Comparison of ENCODE assay signal across 25 cellular contexts in genomic region chr7:154695836-154696235, GRCh38.
DNase-seq lines count a peak whose midpoint lies in the region; ATAC-seq, FAIRE-seq and TF ChIP-seq lines count a peak whose summit lies in the region.
"Had no signal": no experiment of that assay in that cellular context is flagged by ENCODE, and none has a peak within 500 bp of the region (broad histone marks: within the 10 kb centered on the region; RNA-seq: fewer than 3 reads in every experiment).

No MANE protein-coding gene starts in this region.

- no peaks in the 10 kb centered on the region for H3K4me1 ChIP-seq in HepG2 (ENCODE audit: insufficient read depth, low read length)
- no peaks in the 10 kb centered on the region for H3K4me1 ChIP-seq in right lobe of liver
- peaks cover 4 to 5% of the 10 kb centered on the region in 2 experiments; a peak in 3 of 5 replicates for H3K4me1 ChIP-seq in K562 (replicated peaks in 1 of 2; ENCODE audit: control insufficient read depth in 2 of 2, insufficient read depth in 2 of 2, low read length in 2 of 2)
- H3K4me1 ChIP-seq: A549; BLaER1 treated with 17β-estradiol and CSF1 and Interleukin-3, amounts not matched to agents 10 nM and 100 nM had no signal

- H3K27ac ChIP-seq in HepG2 (ENCODE audit: extremely low read length, insufficient read depth, low read length) (no peak overlapping the region), right lobe of liver (no peak overlapping the region), K562 (ENCODE audit: extremely low read depth, low read depth, low read length) (no peak overlapping the region)
- H3K27ac ChIP-seq: 22Rv1; A549; BLaER1 treated with 17β-estradiol and CSF1 and Interleukin-3, amounts not matched to agents 10 nM and 100 nM; C4-2B had no signal

- TF ChIP-seq RAD21 in HepG2 (CRISPR knock-in tag; IDR thresholded peaks at IDR 0.05): no peak
- no peak for TF ChIP-seq RAD21 in K562 (CRISPR knock-in tag; conservative IDR thresholded peaks at IDR 0.05 in 1 of 2, IDR thresholded peaks at IDR 0.05 in 1 of 2)

- H3K4me2 ChIP-seq in HepG2 (ENCODE audit: low read depth, low read length): no peak overlapping the region
- no peak overlapping the region for H3K4me2 ChIP-seq in K562 (ENCODE audit: insufficient read depth, low read length)
- H3K4me2 ChIP-seq: A549; BLaER1 treated with 17β-estradiol and CSF1 and Interleukin-3, amounts not matched to agents 10 nM and 100 nM had no signal

- TF ChIP-seq POLR2A in HepG2 (IDR thresholded peaks at IDR 0.05; ENCODE audit: insufficient read depth in 1 of 2, low read depth in 2 of 2, low read length in 2 of 2): no peak
- TF ChIP-seq POLR2A in right lobe of liver (IDR thresholded peaks at IDR 0.05): no peak
- no peak for TF ChIP-seq POLR2A in K562 (conservative IDR thresholded peaks at IDR 0.05)

- H3K9me3 ChIP-seq in HepG2 (ENCODE audit: low read length): no peaks in the 10 kb centered on the region
- no peaks in the 10 kb centered on the region for H3K9me3 ChIP-seq in right lobe of liver
- no peaks in the 10 kb centered on the region for H3K9me3 ChIP-seq in K562 (replicated peaks; ENCODE audit: control insufficient read depth, insufficient read depth, low read depth, low read length)
- H3K9me3 ChIP-seq: A549; BLaER1 treated with 17β-estradiol and CSF1 and Interleukin-3, amounts not matched to agents 10 nM and 100 nM had no signal

- H3K4me3 ChIP-seq in HepG2 (replicated peaks in 1 of 3; ENCODE audit: insufficient read depth in 1 of 3, low read depth in 2 of 3, low read length in 3 of 3) (no peak overlapping the region), right lobe of liver (no peak overlapping the region), K562 (no peak overlapping the region)
- H3K4me3 ChIP-seq: A549; BLaER1 treated with 17β-estradiol and CSF1 and Interleukin-3, amounts not matched to agents 10 nM and 100 nM had no signal

- no peaks in the 10 kb centered on the region for H3K36me3 Mint-ChIP-seq in stimulated activated memory B cell treated with anti-CD40 and anti-IgM and Interleukin-4, amounts not matched to agents 10 μg/mL and 1 μg/mL and 100 μg/mL, for 72 hours
- H3K36me3 Mint-ChIP-seq: CD4-positive, alpha-beta memory T cell; CD4-positive, CD25-positive, alpha-beta regulatory T cell; CD8-positive, alpha-beta memory T cell had no signal

- H3K9me3 Mint-ChIP-seq in stimulated activated memory B cell treated with anti-CD40 and anti-IgM and Interleukin-4, amounts not matched to agents 10 μg/mL and 1 μg/mL and 100 μg/mL, for 72 hours: no peaks in the 10 kb centered on the region

- CTCF ChIA-PET in HepG2 (lab: Yijun Ruan, JAX; ENCODE audit: low intra/inter-chr PET ratio, low total read pairs) (no interaction called here), K562 (lab: Yijun Ruan, JAX; ENCODE audit: low intra/inter-chr PET ratio) (no interaction called here)

- in situ Hi-C loops in HepG2 (cut with HindIII; ENCODE audit: extremely low pct_ligation_motif_present, low pct_unique_long_range_greater_than_20kb) (no loop called here), K562 (cut with MboI) (no loop called here)

- H3K79me2 ChIP-seq in HepG2 (ENCODE audit: insufficient read depth, low read length) (no peaks in the 10 kb centered on the region), K562 (ENCODE audit: control insufficient read depth, insufficient read depth, low read length) (no peaks in the 10 kb centered on the region)

- WGBS in HepG2 (ENCODE audit: low lambda C conversion rate): 30% methylated on average over 7 of the region's 14 CpGs
- WGBS in right lobe of liver (ENCODE audit: insufficient coverage, low coverage, low lambda C conversion rate, missing lambda C conversion rate): no CpG with 5 or more reads among the region's 14 CpGs
- WGBS in K562 (ENCODE audit: insufficient coverage, low coverage, missing lambda C conversion rate): 40% methylated on average over 14 of the region's 14 CpGs

- H3K9ac ChIP-seq in HepG2 (ENCODE audit: insufficient read depth, low read depth, low read length) (no peak overlapping the region), K562 (ENCODE audit: insufficient read depth in 1 of 2, low read depth in 2 of 2, low read length in 2 of 2) (peak overlapping the region in 1 of 2 experiments; percentile 2; a peak in 1 of 4 replicates)
- H3K9ac ChIP-seq: BLaER1 treated with 17β-estradiol and CSF1 and Interleukin-3, amounts not matched to agents 10 nM and 100 nM had no signal

- no peak for TF ChIP-seq CTCF in HepG2 (CRISPR knock-in tag; IDR thresholded peaks at IDR 0.05)
- no peak for TF ChIP-seq CTCF in right lobe of liver (IDR thresholded peaks at IDR 0.05)
- TF ChIP-seq CTCF in K562 (IDR thresholded peaks at IDR 0.05 in 2 of 3, conservative IDR thresholded peaks at IDR 0.05 in 1 of 3; ENCODE audit: insufficient read depth in 2 of 3, low read depth in 1 of 3, low read length in 3 of 3): no peak

- TF ChIP-seq EP300 in HepG2 (IDR thresholded peaks at IDR 0.05; ENCODE audit: low read depth in 2 of 2, low read length in 2 of 2): no peak
- TF ChIP-seq EP300 in HepG2 (CRISPR knock-in tag; IDR thresholded peaks at IDR 0.05; ENCODE audit: borderline replicate concordance): no peak
- no peak for TF ChIP-seq EP300 in K562 (IDR thresholded peaks at IDR 0.05; ENCODE audit: low read length)

- DNase-seq in HepG2 (ENCODE audit: low spot score): no peak
- DNase-seq in right lobe of liver: no peak
- no peak for DNase-seq in K562 (ENCODE audit: extremely low read depth in 1 of 4, low spot score in 3 of 4)
- no peak for DNase-seq in RKO (ENCODE audit: low spot score)
- DNase-seq in NCI-H774 (lab: John Stamatoyannopoulos, UW): no peak
- DNase-seq: AML-193; CD4-positive, alpha-beta memory T cell; CD4-positive, CD25-positive, alpha-beta regulatory T cell; CD8-positive, alpha-beta memory T cell; COR-L47; DMS 273 treated with DMSO at 0.1 percent for 48 hours; DMS153; DMS53; DMS79; DND-41; GF-D8 had no signal

- no peaks in the 10 kb centered on the region for H3K4me1 Mint-ChIP-seq in stimulated activated memory B cell treated with anti-CD40 and anti-IgM and Interleukin-4, amounts not matched to agents 10 μg/mL and 1 μg/mL and 100 μg/mL, for 72 hours
- H3K4me1 Mint-ChIP-seq: B cell; CD4-positive, alpha-beta memory T cell; CD4-positive, CD25-positive, alpha-beta regulatory T cell; CD8-positive, alpha-beta memory T cell had no signal

- H3K9me1 ChIP-seq in K562 (ENCODE audit: control insufficient read depth, insufficient read depth, low read length): no peaks in the 10 kb centered on the region

- intact Hi-C loops in HepG2 (cut with micrococcal nuclease; ENCODE audit: unreplicated experiment) (no loop called here), right lobe of liver (cut with DNase I) (no loop called here), K562 (cut with micrococcal nuclease) (no loop called here)

- H3K27ac Mint-ChIP-seq in stimulated activated memory B cell treated with anti-CD40 and anti-IgM and Interleukin-4, amounts not matched to agents 10 μg/mL and 1 μg/mL and 100 μg/mL, for 72 hours: no peak overlapping the region
- H3K27ac Mint-ChIP-seq: B cell; CD4-positive, alpha-beta memory T cell; CD4-positive, CD25-positive, alpha-beta regulatory T cell had no signal

- H3K27me3 Mint-ChIP-seq in stimulated activated memory B cell treated with anti-CD40 and anti-IgM and Interleukin-4, amounts not matched to agents 10 μg/mL and 1 μg/mL and 100 μg/mL, for 72 hours: no peaks in the 10 kb centered on the region
- H3K27me3 Mint-ChIP-seq: B cell had no signal

- POLR2A ChIA-PET in HepG2 (lab: Yijun Ruan, JAX): no interaction called here
- POLR2A ChIA-PET in K562 (lab: Yijun Ruan, JAX): no interaction called here

- no TSS peak for BruUV-seq in HepG2 (replicated peaks; lab: Mats Ljungman, UMichigan)
- BruUV-seq in K562 (replicated peaks; lab: Mats Ljungman, UMichigan): no TSS peak

- H3K4me3 Mint-ChIP-seq in stimulated activated memory B cell treated with anti-CD40 and anti-IgM and Interleukin-4, amounts not matched to agents 10 μg/mL and 1 μg/mL and 100 μg/mL, for 72 hours: no peak overlapping the region
- H3K4me3 Mint-ChIP-seq: B cell; CD4-positive, CD25-positive, alpha-beta regulatory T cell; CD8-positive, alpha-beta memory T cell had no signal

- FAIRE-seq in HepG2 (lab: Jason Lieb, UNC) (no peak), K562 (lab: Jason Lieb, UNC) (no peak)
- FAIRE-seq: A549, G401.6, GM12891, GM19239 had no signal

- H3K27me3 ChIP-seq in HepG2 (ENCODE audit: control insufficient read depth in 1 of 2, insufficient read depth in 2 of 2, low read length in 2 of 2) (peaks cover 4 to 27% of the 10 kb centered on the region in 2 experiments; a peak in 3 of 5 replicates), right lobe of liver (no peaks in the 10 kb centered on the region), K562 (ENCODE audit: control insufficient read depth in 2 of 2, insufficient read depth in 2 of 2, low read length in 2 of 2) (peaks cover 0 to 18% of the 10 kb centered on the region in 2 experiments; a peak in 2 of 5 replicates)
- H3K27me3 ChIP-seq: BLaER1 treated with 17β-estradiol and CSF1 and Interleukin-3, amounts not matched to agents 10 nM and 100 nM had no signal

- no peaks in the 10 kb centered on the region for H3K36me3 ChIP-seq in HepG2 (replicated peaks in 1 of 2; ENCODE audit: control insufficient read depth in 1 of 2, insufficient read depth in 2 of 2, low read length in 2 of 2)
- no peaks in the 10 kb centered on the region for H3K36me3 ChIP-seq in right lobe of liver
- H3K36me3 ChIP-seq in K562 (ENCODE audit: control insufficient read depth, insufficient read depth, low read length): no peaks in the 10 kb centered on the region
- H3K36me3 ChIP-seq: BLaER1 treated with 17β-estradiol and CSF1 and Interleukin-3, amounts not matched to agents 10 nM and 100 nM had no signal

- H4K20me1 ChIP-seq in HepG2 (ENCODE audit: insufficient read depth, low read length): no peaks in the 10 kb centered on the region
- H4K20me1 ChIP-seq in K562 (replicated peaks; ENCODE audit: control insufficient read depth, insufficient read depth, low read length): no peaks in the 10 kb centered on the region
- H4K20me1 ChIP-seq: BLaER1 treated with 17β-estradiol and CSF1 and Interleukin-3, amounts not matched to agents 10 nM and 100 nM had no signal

- no peak overlapping the region for H2AFZ ChIP-seq in HepG2 (ENCODE audit: low read length)
- peak overlapping the region; percentile 49 for H2AFZ ChIP-seq in K562 (ENCODE audit: low read depth, low read length)

- peak; percentile 48 for ATAC-seq in HepG2
- no peak for ATAC-seq in right lobe of liver
- no peak for ATAC-seq in K562
- ATAC-seq in stimulated activated memory B cell treated with anti-CD40 and anti-IgM and Interleukin-4, amounts not matched to agents 10 μg/mL and 1 μg/mL and 100 μg/mL, for 72 hours: peak; percentile 4
- ATAC-seq: A549 had no signal

TF ChIP-seq in HepG2, 621 proteins besides CTCF, POLR2A, EP300 and RAD21 (continues in another document):
- no peak for TF ChIP-seq ZSCAN12 (CRISPR knock-in tag; IDR thresholded peaks at IDR 0.05)
- TF ChIP-seq KDM2A (CRISPR knock-in tag; IDR thresholded peaks at IDR 0.05; ENCODE audit: borderline replicate concordance, low read depth): no peak
- no peak for TF ChIP-seq ZFP1 (CRISPR knock-in tag; IDR thresholded peaks at IDR 0.05)
- TF ChIP-seq HIVEP1 (CRISPR knock-in tag; IDR thresholded peaks at IDR 0.05): no peak

TF ChIP-seq in K562, 482 proteins besides CTCF, POLR2A, EP300 and RAD21 (continues in another document):
- TF ChIP-seq ZNF75A (CRISPR knock-in tag; IDR thresholded peaks at IDR 0.05): no peak

Comparison
In these comparisons a context has a peak if more than half of its experiments do, and no peak if none do; other contexts are left out.
1. ATAC-seq: peak in HepG2 (single experiment) and stimulated activated memory B cell treated with anti-CD40 and anti-IgM and Interleukin-4, amounts not matched to agents 10 μg/mL and 1 μg/mL and 100 μg/mL, for 72 hours (single experiment); none in right lobe of liver (0 of 4) and K562 (single experiment).
2. Of the 241 proteins assayed by ChIP-seq in both HepG2 and K562: peak only in HepG2: none; only in K562: USF2; in both: none; in neither: 240.